8 cellular contexts compared by ENCODE assay signal in genomic region chr3:53045784-53046170, GRCh38. TPM values are rescaled to one million over a fixed set of nuclear protein-coding genes. Genes with fewer than 3 reads are reported as not detected.
DNase-seq lines count a peak whose midpoint lies in the region; ATAC-seq, FAIRE-seq and TF ChIP-seq lines count a peak whose summit lies in the region.

Gene SFMBT1, minus strand, starts transcription at chr3:53046073. Its CDS starts 76,945 bp downstream, at chr3:52969128.

- no peak for TF ChIP-seq CTCF in C4-2B (conservative IDR thresholded peaks at IDR 0.05)
- no peak for TF ChIP-seq CTCF in cardiac muscle cell (IDR thresholded peaks at IDR 0.05; ENCODE audit: low read depth, low read length)
- no peak for TF ChIP-seq CTCF in parathyroid adenoma (IDR thresholded peaks at IDR 0.05)
- no peak for TF ChIP-seq CTCF in tibial artery (IDR thresholded peaks at IDR 0.05)

- intact Hi-C loops in tibial artery (cut with DNase I; ENCODE audit: low total_unique reads) = no loop called here

- H3K4me3 ChIP-seq in cardiac muscle cell = peak within 1 kb of the TSS; percentile 95
- H3K4me3 ChIP-seq in parathyroid adenoma (ENCODE audit: low read depth, low read length) = peak within 1 kb of the TSS; percentile 86
- H3K4me3 ChIP-seq in tibial artery = peak within 1 kb of the TSS; percentile 96 to 98

- H3K36me3 ChIP-seq in cardiac muscle cell = no peaks in the 10 kb centered on the region
- no peaks in the 10 kb centered on the region for H3K36me3 ChIP-seq in parathyroid adenoma (ENCODE audit: control insufficient read depth, insufficient read depth, low read length)
- H3K36me3 ChIP-seq in tibial artery = no peaks in the 10 kb centered on the region

- ATAC-seq in HG03457 (IDR thresholded peaks at IDR 0.05; ENCODE audit: unreplicated experiment) = peak; percentile 33
- ATAC-seq in activated naive CD4-positive, alpha-beta T cell treated with anti-CD3 and anti-CD28 coated beads, Interleukin-2, amount 50 U/mL, for 72 hours = peak; percentile 60 to 71

- peak; percentile 88 for DNase-seq in GM19239 (ENCODE audit: insufficient read length, low spot score)
- peak; percentile 74 for DNase-seq in SK-MEL-5 (ENCODE audit: low read depth, low spot score)
- peak; percentile 65 to 72 for DNase-seq in activated naive CD4-positive, alpha-beta T cell treated with anti-CD3 and anti-CD28 coated beads, Interleukin-2, amount 50 U/mL, for 72 hours (ENCODE audit: low spot score in 2 of 2)
- peak; percentile 73 to 76 for DNase-seq in cardiac muscle cell (ENCODE audit: low read depth in 1 of 2, low spot score in 1 of 2)
- DNase-seq in tibial artery = peak; percentile 58 to 77

- peak within 1 kb of the TSS; percentile 95 for H3K27ac ChIP-seq in C4-2B
- no peak within 1 kb of the TSS for H3K27ac ChIP-seq in cardiac muscle cell
- peak within 1 kb of the TSS; percentile 79 for H3K27ac ChIP-seq in parathyroid adenoma
- peak within 1 kb of the TSS; percentile 88 to 91 for H3K27ac ChIP-seq in tibial artery

- H3K4me2 ChIP-seq in parathyroid adenoma (ENCODE audit: low read length) = peak within 1 kb of the TSS; percentile 94

- in situ Hi-C loops in SK-MEL-5 (cut with HindIII; ENCODE audit: low pct_unique_long_range_greater_than_20kb, low sequenced_read_pairs) = no loop called here

- H3K27me3 ChIP-seq in cardiac muscle cell (peaks cover 81% of the 10 kb centered on the region), parathyroid adenoma (ENCODE audit: control insufficient read depth, insufficient read depth, low read length) (no peaks in the 10 kb centered on the region), tibial artery (no peaks in the 10 kb centered on the region)

- peak within 1 kb of the TSS; percentile 95 for H2AFZ ChIP-seq in parathyroid adenoma

- peak within 1 kb of the TSS; percentile 37 for H3K9ac ChIP-seq in parathyroid adenoma

- peaks cover 8 to 17% of the 10 kb centered on the region in 2 donors for H3K36me3 Mint-ChIP-seq in activated naive CD4-positive, alpha-beta T cell treated with anti-CD3 and anti-CD28 coated beads, Interleukin-2, amount 50 U/mL, for 72 hours

- H3K9me3 Mint-ChIP-seq in activated naive CD4-positive, alpha-beta T cell treated with anti-CD3 and anti-CD28 coated beads, Interleukin-2, amount 50 U/mL, for 72 hours = no peaks in the 10 kb centered on the region

- H3K9me3 ChIP-seq in cardiac muscle cell (ENCODE audit: low read depth) = no peaks in the 10 kb centered on the region
- H3K9me3 ChIP-seq in parathyroid adenoma (ENCODE audit: control insufficient read depth, low read length) = no peaks in the 10 kb centered on the region
- no peaks in the 10 kb centered on the region for H3K9me3 ChIP-seq in tibial artery

- peak; percentile 48 for FAIRE-seq in GM19239 (lab: Jason Lieb, UNC)

- H3K4me1 ChIP-seq in cardiac muscle cell (ENCODE audit: low read depth) (no peaks in the 10 kb centered on the region), parathyroid adenoma (no peaks in the 10 kb centered on the region), tibial artery (peaks cover 0 to 15% (median 9%) of the 10 kb centered on the region in 4 donors)

- peak within 1 kb of the TSS; percentile 90 to 97 for H3K27ac Mint-ChIP-seq in activated naive CD4-positive, alpha-beta T cell treated with anti-CD3 and anti-CD28 coated beads, Interleukin-2, amount 50 U/mL, for 72 hours

- H3K79me2 ChIP-seq in parathyroid adenoma = peaks cover 12% of the 10 kb centered on the region

RNA-seq across cellular contexts. Expression of gene SFMBT1, which starts in this region (rescaled TPM):
- total RNA-seq in SK-MEL-5 (2014; rRNA removed; shearing (Covaris generic)) = 16.4 and 19.4 TPM in 2 replicates
- 9.8 and 13.7 TPM in 2 replicates for polyA plus RNA-seq in SK-MEL-5 (2015; cell fraction: cytosol; rRNA removed)
- polyA plus RNA-seq in SK-MEL-5 (2015; cell fraction: nucleus; rRNA removed) = 15.7 and 26.1 TPM in 2 replicates
- total RNA-seq in activated naive CD4-positive, alpha-beta T cell treated with anti-CD3 and anti-CD28 coated beads, Interleukin-2, amount 50 U/mL, for 72 hours = 10 to 100 TPM; 19.6 to 23.3 TPM
- total RNA-seq in cardiac muscle cell = 3.1 and 6.1 TPM in 2 replicates
- 3.4 and 4.2 TPM in 2 replicates for polyA plus RNA-seq in cardiac muscle cell
